ENCODE assay signal across 29 cellular contexts in genomic region chr4:128134925-128135324, GRCh38.
"Had no signal": no experiment of that assay in that cellular context is flagged by ENCODE, and none has a peak within 500 bp of the region (broad histone marks: within the 10 kb centered on the region; RNA-seq: fewer than 3 reads in every experiment).

No MANE protein-coding gene starts in this region.

- ATAC-seq: effector memory CD8-positive, alpha-beta T cell; esophagus mucosa; foreskin keratinocyte; gastrocnemius medialis; gastroesophageal sphincter; heart left ventricle; heart right ventricle had no signal

- DNase-seq: colonic mucosa; cortex of kidney; dermis blood vessel endothelial cell; dorsolateral prefrontal cortex; effector CD4-positive, alpha-beta T cell; effector CD8-positive, alpha-beta T cell; effector memory CD4-positive, alpha-beta T cell; effector memory CD8-positive, alpha-beta T cell; endodermal cell; erythroblast; esophagus squamous epithelium; foreskin fibroblast; foreskin keratinocyte; foreskin melanocyte; gastrocnemius medialis; glutamatergic neuron; head of caudate nucleus; heart left ventricle; heart right ventricle had no signal

- H3K4me2 ChIP-seq: hepatocyte had no signal

- H3K27ac ChIP-seq: colonic mucosa, coronary artery, dorsolateral prefrontal cortex, epithelial cell of prostate, esophagus muscularis mucosa, esophagus squamous epithelium, foreskin keratinocyte, gastrocnemius medialis, gastroesophageal sphincter, heart left ventricle, heart right ventricle, hepatocyte had no signal

- H3K9me3 ChIP-seq: colonic mucosa, esophagus muscularis mucosa, esophagus squamous epithelium, gastrocnemius medialis, gastroesophageal sphincter had no signal

- FAIRE-seq: colon, endometrium, endothelial cell of umbilical vein, frontal cortex had no signal

- H3K4me1 ChIP-seq: colonic mucosa, esophagus muscularis mucosa, esophagus squamous epithelium, gastrocnemius medialis, gastroesophageal sphincter, heart left ventricle, heart right ventricle had no signal

- H3K4me3 ChIP-seq: colonic mucosa, coronary artery, dorsolateral prefrontal cortex, esophagus muscularis mucosa, esophagus squamous epithelium, gastrocnemius medialis, gastroesophageal sphincter, heart left ventricle, heart right ventricle, hepatocyte had no signal

- H3K36me3 ChIP-seq: colonic mucosa, esophagus squamous epithelium, gastrocnemius medialis, gastroesophageal sphincter, heart left ventricle had no signal
